9 cellular contexts compared by ENCODE assay signal in genomic region chr6:127879685-127880084, GRCh38. TPM values are rescaled to one million over a fixed set of nuclear protein-coding genes. Genes with fewer than 3 reads are reported as not detected.
DNase-seq lines count a peak whose midpoint lies in the region; ATAC-seq and TF ChIP-seq lines count a peak whose summit lies in the region.
"Had no signal": no experiment of that assay in that cellular context is flagged by ENCODE, and none has a peak within 500 bp of the region (broad histone marks: within the 10 kb centered on the region; RNA-seq: fewer than 3 reads in every experiment).

No MANE protein-coding gene starts in this region.

- H3K79me2 ChIP-seq in MM.1S (ENCODE audit: low read length): no peaks in the 10 kb centered on the region

- no peaks in the 10 kb centered on the region for H3K9me3 ChIP-seq in CD4-positive, CD25-positive, alpha-beta regulatory T cell (ENCODE audit: control insufficient read depth in 2 of 2, low read length in 2 of 2)
- no peaks in the 10 kb centered on the region for H3K9me3 ChIP-seq in MM.1S (replicated peaks; ENCODE audit: insufficient read depth, low read length)
- no peaks in the 10 kb centered on the region for H3K9me3 ChIP-seq in naive thymus-derived CD4-positive, alpha-beta T cell (ENCODE audit: control insufficient read depth in 2 of 3, low read length in 3 of 3)

- H3K4me2 ChIP-seq in MM.1S (ENCODE audit: low read depth, low read length): peak overlapping the region; percentile 21

- no peak overlapping the region for H3K9ac ChIP-seq in MM.1S (ENCODE audit: low read length)

- H4K20me1 ChIP-seq in MM.1S (ENCODE audit: insufficient read depth, low read length): no peaks in the 10 kb centered on the region

- H3K9me2 ChIP-seq in MM.1S (replicated peaks; ENCODE audit: insufficient read depth, low read length): no peaks in the 10 kb centered on the region

- peaks cover 16% of the 10 kb centered on the region for H3F3A ChIP-seq in MM.1S (ENCODE audit: insufficient read depth, low read length)

- TF ChIP-seq CTCF in MM.1S (IDR thresholded peaks at IDR 0.05; ENCODE audit: low read length): no peak

- CTCF ChIA-PET in naive thymus-derived CD4-positive, alpha-beta T cell (lab: Charles Lee): interaction anchor here (0.6 kb wide), 2 partner anchors 10 to 32 kb away, joined by 3 read pairs; no protein-coding TSS in a partner anchor

- H3K9me3 Mint-ChIP-seq in CD4-positive, CD25-positive, alpha-beta regulatory T cell: peaks cover 0 to 1% (median 0%) of the 10 kb centered on the region in 7 donors
- H3K9me3 Mint-ChIP-seq in activated naive CD8-positive, alpha-beta T cell treated with anti-CD3 and anti-CD28 coated beads, Interleukin-2, amount 10 ng/mL, durations not matched to agents 7 days and 5 days: peaks cover 2% of the 10 kb centered on the region
- peaks cover 0 to 7% (median 0%) of the 10 kb centered on the region in 11 donors for H3K9me3 Mint-ChIP-seq in naive thymus-derived CD4-positive, alpha-beta T cell

- H2AFZ ChIP-seq in MM.1S (ENCODE audit: low read length): 0 out of 2 replicates have a peak overlapping the region, but pooled peaks have one; percentile 10

- peak overlapping the region; percentile 17 to 34 (median 24) for H3K27ac Mint-ChIP-seq in CD4-positive, CD25-positive, alpha-beta regulatory T cell
- peak overlapping the region; percentile 86 for H3K27ac Mint-ChIP-seq in activated naive CD8-positive, alpha-beta T cell treated with anti-CD3 and anti-CD28 coated beads, Interleukin-2, amount 10 ng/mL, durations not matched to agents 7 days and 5 days
- H3K27ac Mint-ChIP-seq in naive thymus-derived CD4-positive, alpha-beta T cell: peak overlapping the region; percentile 6 to 90 (median 74)

- ATAC-seq in CD4-positive, CD25-positive, alpha-beta regulatory T cell (ENCODE audit: low read depth in 2 of 2): no peak
- peak; percentile 71 for ATAC-seq in activated naive CD8-positive, alpha-beta T cell treated with anti-CD3 and anti-CD28 coated beads, Interleukin-2, amount 10 ng/mL, durations not matched to agents 7 days and 5 days (ENCODE audit: low read depth)
- no peak for ATAC-seq in naive thymus-derived CD4-positive, alpha-beta T cell
- ATAC-seq in GM21447 (IDR thresholded peaks at IDR 0.05; ENCODE audit: unreplicated experiment): no peak
- ATAC-seq in HG03565 (IDR thresholded peaks at IDR 0.05; ENCODE audit: unreplicated experiment): no peak

- peaks cover 0 to 35% (median 3%) of the 10 kb centered on the region in 4 donors for H3K4me1 Mint-ChIP-seq in CD4-positive, CD25-positive, alpha-beta regulatory T cell
- peaks cover 72% of the 10 kb centered on the region for H3K4me1 Mint-ChIP-seq in activated naive CD8-positive, alpha-beta T cell treated with anti-CD3 and anti-CD28 coated beads, Interleukin-2, amount 10 ng/mL, durations not matched to agents 7 days and 5 days
- H3K4me1 Mint-ChIP-seq in naive thymus-derived CD4-positive, alpha-beta T cell: peaks cover 28 to 89% (median 75%) of the 10 kb centered on the region in 7 donors

- POLR2A ChIA-PET in activated naive CD8-positive, alpha-beta T cell treated with anti-CD3 and anti-CD28 coated beads, Interleukin-2, amount 10 ng/mL, durations not matched to agents 7 days and 5 days (lab: Charles Lee): interaction anchor here (0.7 to 1.7 kb wide), 5 partner anchors 12 to 379 kb away, joined by 3 to 5 read pairs (median 3); no protein-coding TSS in a partner anchor
- POLR2A ChIA-PET in naive thymus-derived CD4-positive, alpha-beta T cell (lab: Charles Lee): interaction anchor here (0.6 to 1.2 kb wide), 6 partner anchors 13 to 93 kb away, joined by 3 to 6 read pairs (median 4); partner anchors contain the start of gene THEMIS

- no peak overlapping the region for H3K4me3 ChIP-seq in CD4-positive, CD25-positive, alpha-beta regulatory T cell (ENCODE audit: low read depth, low read length)
- H3K4me3 ChIP-seq in MM.1S (ENCODE audit: low read length): no peak overlapping the region; the same call in 1 of the 2 replicates
- H3K4me3 ChIP-seq in naive thymus-derived CD4-positive, alpha-beta T cell (ENCODE audit: low read length): no peak overlapping the region

- H3K4me1 ChIP-seq in CD4-positive, CD25-positive, alpha-beta regulatory T cell (ENCODE audit: control insufficient read depth, insufficient read depth, low read length, poor library complexity, severe bottlenecking): no peaks in the 10 kb centered on the region
- H3K4me1 ChIP-seq in MM.1S (ENCODE audit: low read length): peaks cover 30% of the 10 kb centered on the region
- peaks cover 54 to 58% of the 10 kb centered on the region in 2 donors for H3K4me1 ChIP-seq in naive thymus-derived CD4-positive, alpha-beta T cell (ENCODE audit: control insufficient read depth in 2 of 2, insufficient read depth in 2 of 2, low read length in 2 of 2)

- no peak overlapping the region for H3K27ac ChIP-seq in CD4-positive, CD25-positive, alpha-beta regulatory T cell (ENCODE audit: insufficient read depth, low read length, poor library complexity, severe bottlenecking)
- peak overlapping the region; percentile 70; the same call in 1 of the 2 replicates for H3K27ac ChIP-seq in MM.1S (ENCODE audit: low read length)
- H3K27ac ChIP-seq in naive thymus-derived CD4-positive, alpha-beta T cell (ENCODE audit: low read depth, low read length): no peak overlapping the region
- H3K27ac ChIP-seq: HL-60 had no signal

- no peaks in the 10 kb centered on the region for H3K27me3 Mint-ChIP-seq in CD4-positive, CD25-positive, alpha-beta regulatory T cell
- no peaks in the 10 kb centered on the region for H3K27me3 Mint-ChIP-seq in activated naive CD8-positive, alpha-beta T cell treated with anti-CD3 and anti-CD28 coated beads, Interleukin-2, amount 10 ng/mL, durations not matched to agents 7 days and 5 days
- H3K27me3 Mint-ChIP-seq in naive thymus-derived CD4-positive, alpha-beta T cell: no peaks in the 10 kb centered on the region

- H3K36me3 Mint-ChIP-seq in CD4-positive, CD25-positive, alpha-beta regulatory T cell: no peaks in the 10 kb centered on the region
- H3K36me3 Mint-ChIP-seq in activated naive CD8-positive, alpha-beta T cell treated with anti-CD3 and anti-CD28 coated beads, Interleukin-2, amount 10 ng/mL, durations not matched to agents 7 days and 5 days: peaks cover 45% of the 10 kb centered on the region
- peaks cover 5 to 43% (median 24%) of the 10 kb centered on the region in 5 donors for H3K36me3 Mint-ChIP-seq in naive thymus-derived CD4-positive, alpha-beta T cell

- intact Hi-C loops in naive thymus-derived CD4-positive, alpha-beta T cell (cut with micrococcal nuclease): loop anchor here (1.0 to 10.0 kb wide), 5 partner anchors 13 to 365 kb away; partner anchors contain the start of genes MTCL3 (in 1 of the 2) and THEMIS (in 1 of the 2)

- DNase-seq in CD4-positive, CD25-positive, alpha-beta regulatory T cell: no peak
- DNase-seq in MM.1S: peak; percentile 66
- DNase-seq in activated naive CD8-positive, alpha-beta T cell treated with anti-CD3 and anti-CD28 coated beads, Interleukin-2, amount 10 ng/mL, durations not matched to agents 7 days and 5 days: peak; percentile 55
- no peak for DNase-seq in naive thymus-derived CD4-positive, alpha-beta T cell
- DNase-seq in amniotic stem cell (lab: John Stamatoyannopoulos, UW): no peak
- no peak for DNase-seq in NCI-H187 treated with DMSO at 0.1 percent for 48 hours (lab: John Stamatoyannopoulos, UW)

- H3K36me3 ChIP-seq in CD4-positive, CD25-positive, alpha-beta regulatory T cell (ENCODE audit: control insufficient read depth, insufficient read depth, low read length): no peaks in the 10 kb centered on the region
- H3K36me3 ChIP-seq in MM.1S (replicated peaks; ENCODE audit: insufficient read depth, low read length): no peaks in the 10 kb centered on the region
- H3K36me3 ChIP-seq in naive thymus-derived CD4-positive, alpha-beta T cell (ENCODE audit: control insufficient read depth in 2 of 3, insufficient read depth in 3 of 3, low read length in 3 of 3): peaks cover 0 to 5% (median 0%) of the 10 kb centered on the region in 3 experiments

- H3K27me3 ChIP-seq in CD4-positive, CD25-positive, alpha-beta regulatory T cell (ENCODE audit: control insufficient read depth, insufficient read depth, low read length): no peaks in the 10 kb centered on the region
- H3K27me3 ChIP-seq in MM.1S (replicated peaks; ENCODE audit: insufficient read depth, low read length): no peaks in the 10 kb centered on the region
- H3K27me3 ChIP-seq in naive thymus-derived CD4-positive, alpha-beta T cell (ENCODE audit: control insufficient read depth in 2 of 2, insufficient read depth in 2 of 2, low read length in 2 of 2): no peaks in the 10 kb centered on the region

- H3K4me3 Mint-ChIP-seq in CD4-positive, CD25-positive, alpha-beta regulatory T cell: no peak overlapping the region
- H3K4me3 Mint-ChIP-seq in activated naive CD8-positive, alpha-beta T cell treated with anti-CD3 and anti-CD28 coated beads, Interleukin-2, amount 10 ng/mL, durations not matched to agents 7 days and 5 days: peak overlapping the region; percentile 75
- H3K4me3 Mint-ChIP-seq in naive thymus-derived CD4-positive, alpha-beta T cell: peak overlapping the region; percentile 43 to 85 (median 73)

RNA-seq across cellular contexts. Expression of gene THEMIS, which starts 21.2 kb away (rescaled TPM):
- 22.8 TPM for total RNA-seq in CD4-positive, CD25-positive, alpha-beta regulatory T cell
- polyA plus RNA-seq in CD4-positive, CD25-positive, alpha-beta regulatory T cell: 10 to 100 TPM in 2 of 4 donors, 1 to 10 TPM in 2; 6.5 to 14.4 (median 10.5) TPM
- 100 to 1,000 TPM; 152 to 155 TPM for total RNA-seq in activated naive CD8-positive, alpha-beta T cell treated with anti-CD3 and anti-CD28 coated beads, Interleukin-2, amount 10 ng/mL, durations not matched to agents 7 days and 5 days
- 10 to 100 TPM; 51.3 to 97.3 (median 54.7) TPM for total RNA-seq in naive thymus-derived CD4-positive, alpha-beta T cell
- polyA plus RNA-seq in naive thymus-derived CD4-positive, alpha-beta T cell: 100 to 1,000 TPM in 1 of 2 donors, 10 to 100 TPM in 1; 93.4 to 110 TPM

Comparison
In these comparisons a context has a peak if more than half of its experiments do, and no peak if none do; other contexts are left out.
1. DNase-seq: peak in MM.1S (single experiment) and activated naive CD8-positive, alpha-beta T cell treated with anti-CD3 and anti-CD28 coated beads, Interleukin-2, amount 10 ng/mL, durations not matched to agents 7 days and 5 days (single experiment); none in CD4-positive, CD25-positive, alpha-beta regulatory T cell (0 of 3), naive thymus-derived CD4-positive, alpha-beta T cell (0 of 9), amniotic stem cell (single experiment) and NCI-H187 treated with DMSO at 0.1 percent for 48 hours (single experiment).
2. H3K27ac Mint-ChIP-seq: peak in every context shown above with its lines; median percentile 86 in activated naive CD8-positive, alpha-beta T cell treated with anti-CD3 and anti-CD28 coated beads, Interleukin-2, amount 10 ng/mL, durations not matched to agents 7 days and 5 days; 74 in naive thymus-derived CD4-positive, alpha-beta T cell; 24 in CD4-positive, CD25-positive, alpha-beta regulatory T cell.
3. H3K4me3 Mint-ChIP-seq: peak in activated naive CD8-positive, alpha-beta T cell treated with anti-CD3 and anti-CD28 coated beads, Interleukin-2, amount 10 ng/mL, durations not matched to agents 7 days and 5 days (single experiment) and naive thymus-derived CD4-positive, alpha-beta T cell (10 of 10); none in CD4-positive, CD25-positive, alpha-beta regulatory T cell (0 of 4).